ENCODE assay signal across 1 cellular context in genomic region chr17:75995385-75995925, GRCh38.
TF ChIP-seq lines count a peak whose summit lies in the region.

No MANE protein-coding gene starts in this region.

TF ChIP-seq in HepG2, 621 proteins besides CTCF, POLR2A, EP300 and RAD21 (continued from another document and continues in another):
- TF ChIP-seq AFF4 (CRISPR knock-in tag; IDR thresholded peaks at IDR 0.05) (no peak), MBNL3 (CRISPR knock-in tag; conservative IDR thresholded peaks at IDR 0.05) (no peak), NR2F2 (IDR thresholded peaks at IDR 0.05; ENCODE audit: borderline replicate concordance, low read depth) (0 out of 2 replicates have a peak, but pooled peaks have one; percentile 12), SIN3A (IDR thresholded peaks at IDR 0.05; ENCODE audit: borderline replicate concordance, low read depth, low read length) (no peak), ZNF780A (CRISPR knock-in tag; IDR thresholded peaks at IDR 0.05) (no peak), ZNF770 (CRISPR knock-in tag; IDR thresholded peaks at IDR 0.05) (peak; percentile 80; the same call in 1 of the 2 replicates), NAIF1 (CRISPR knock-in tag; IDR thresholded peaks at IDR 0.05; ENCODE audit: borderline replicate concordance) (no peak), ZNF350 (CRISPR knock-in tag; IDR thresholded peaks at IDR 0.05; ENCODE audit: borderline replicate concordance, low read depth) (no peak), SMARCE1 (IDR thresholded peaks at IDR 0.05; ENCODE audit: borderline replicate concordance) (no peak), FUBP1 (CRISPR knock-in tag; IDR thresholded peaks at IDR 0.05; ENCODE audit: borderline replicate concordance) (no peak), HNF4G (IDR thresholded peaks at IDR 0.05; ENCODE audit: borderline replicate concordance, low read depth, low read length) (peak; percentile 20; the same call in 1 of the 2 replicates), HNF4G (CRISPR knock-in tag; IDR thresholded peaks at IDR 0.05; ENCODE audit: borderline replicate concordance, low read depth) (no peak), EZH2 (conservative IDR thresholded peaks at IDR 0.05; ENCODE audit: low read depth, low read length) (no peak), NFYB (CRISPR knock-in tag; IDR thresholded peaks at IDR 0.05) (no peak), SALL1 (CRISPR knock-in tag; IDR thresholded peaks at IDR 0.05) (peak; percentile 61; the same call in 1 of the 2 replicates), ATF1 (CRISPR knock-in tag; IDR thresholded peaks at IDR 0.05) (no peak), TRAFD1 (CRISPR knock-in tag; IDR thresholded peaks at IDR 0.05; ENCODE audit: borderline replicate concordance) (no peak), TOE1 (CRISPR knock-in tag; IDR thresholded peaks at IDR 0.05) (no peak), ARID4A (CRISPR knock-in tag; IDR thresholded peaks at IDR 0.05; ENCODE audit: borderline replicate concordance) (no peak), ZNF513 (CRISPR knock-in tag; conservative IDR thresholded peaks at IDR 0.05) (no peak), KIAA2018 (CRISPR knock-in tag; IDR thresholded peaks at IDR 0.05; ENCODE audit: borderline replicate concordance) (no peak), ZNF205 (CRISPR knock-in tag; IDR thresholded peaks at IDR 0.05) (0 out of 2 replicates have a peak, but pooled peaks have one; percentile 25), ZFAT (CRISPR knock-in tag; conservative IDR thresholded peaks at IDR 0.05) (no peak), PLRG1 (conservative IDR thresholded peaks at IDR 0.05) (no peak), ZNF709 (CRISPR knock-in tag; IDR thresholded peaks at IDR 0.05) (no peak), RFXANK (CRISPR knock-in tag; IDR thresholded peaks at IDR 0.05) (no peak), JARID2 (CRISPR knock-in tag; IDR thresholded peaks at IDR 0.05; ENCODE audit: insufficient replicate concordance) (no peak), NR3C1 (CRISPR knock-in tag; IDR thresholded peaks at IDR 0.05) (no peak), POGZ (CRISPR knock-in tag; IDR thresholded peaks at IDR 0.05) (no peak; the same call in 1 of the 2 replicates), KDM1A (CRISPR knock-in tag; IDR thresholded peaks at IDR 0.05) (no peak), ZNF616 (CRISPR knock-in tag; IDR thresholded peaks at IDR 0.05; ENCODE audit: low read depth) (no peak), PAWR (CRISPR knock-in tag; IDR thresholded peaks at IDR 0.05; ENCODE audit: borderline replicate concordance) (no peak), JDP2 (CRISPR knock-in tag; IDR thresholded peaks at IDR 0.05; ENCODE audit: borderline replicate concordance) (no peak), ZNF3 (CRISPR knock-in tag; IDR thresholded peaks at IDR 0.05) (no peak), CHD4 (IDR thresholded peaks at IDR 0.05; ENCODE audit: borderline replicate concordance, low read length) (no peak), RARG (CRISPR knock-in tag; IDR thresholded peaks at IDR 0.05; ENCODE audit: low read depth) (no peak)
